In genomic region chr5:72159501-72159911, GRCh38 we compare ENCODE assay signal across 18 cellular contexts. TPM values are rescaled to one million over a fixed set of nuclear protein-coding genes. Genes with fewer than 3 reads are reported as not detected.
DNase-seq lines count a peak whose midpoint lies in the region; ATAC-seq and TF ChIP-seq lines count a peak whose summit lies in the region.
"Had no signal": no experiment of that assay in that cellular context is flagged by ENCODE, and none has a peak within 500 bp of the region (broad histone marks: within the 10 kb centered on the region; RNA-seq: fewer than 3 reads in every experiment).

No MANE protein-coding gene starts in this region.

- POLR2A ChIA-PET in activated CD4-positive, alpha-beta T cell treated with anti-CD3 and anti-CD28 coated beads for 36 hours (lab: Charles Lee): no interaction called here

- peak overlapping the region; percentile 31 for H3K27ac ChIP-seq in brain microvascular endothelial cell
- H3K27ac ChIP-seq in thoracic aorta: peak overlapping the region; percentile 77 to 97
- H3K27ac ChIP-seq in left lung: no peak overlapping the region

- H3K9me3 ChIP-seq in thoracic aorta (no peaks in the 10 kb centered on the region), left lung (no peaks in the 10 kb centered on the region)
- H3K9me3 ChIP-seq: testis had no signal

- H3K27me3 Mint-ChIP-seq in glutamatergic neuron (ENCODE audit: unreplicated experiment): peaks cover 30% of the 10 kb centered on the region
- H3K27me3 Mint-ChIP-seq in activated CD4-positive, alpha-beta T cell treated with anti-CD3 and anti-CD28 coated beads for 36 hours: peaks cover 22% of the 10 kb centered on the region

- H3K4me1 ChIP-seq in thoracic aorta (ENCODE audit: control insufficient read depth in 1 of 2, low read depth in 2 of 2) (peaks cover 40 to 100% of the 10 kb centered on the region in 2 donors), left lung (no peaks in the 10 kb centered on the region)

- no peak overlapping the region for H3K4me3 ChIP-seq in brain microvascular endothelial cell (ENCODE audit: low read depth, low read length)
- no peak overlapping the region for H3K4me3 ChIP-seq in thoracic aorta
- no peak overlapping the region for H3K4me3 ChIP-seq in left lung
- H3K4me3 ChIP-seq: GM12878, testis had no signal

- peaks cover 10% of the 10 kb centered on the region for H3K36me3 Mint-ChIP-seq in glutamatergic neuron (ENCODE audit: unreplicated experiment)
- H3K36me3 Mint-ChIP-seq in activated CD4-positive, alpha-beta T cell treated with anti-CD3 and anti-CD28 coated beads for 36 hours (ENCODE audit: low read depth): no peaks in the 10 kb centered on the region
- H3K36me3 Mint-ChIP-seq: immature natural killer cell; natural killer cell treated with Interleukin-12 subunit alpha and Interleukin-12 subunit beta and Interleukin-15 and Interleukin-18, amount 100 ng/mL, for 72 hours had no signal

- H3K4me3 Mint-ChIP-seq in glutamatergic neuron (ENCODE audit: unreplicated experiment): peak overlapping the region; percentile 65
- no peak overlapping the region for H3K4me3 Mint-ChIP-seq in activated CD4-positive, alpha-beta T cell treated with anti-CD3 and anti-CD28 coated beads for 36 hours
- H3K4me3 Mint-ChIP-seq: immature natural killer cell; natural killer cell treated with Interleukin-12 subunit alpha and Interleukin-12 subunit beta and Interleukin-15 and Interleukin-18, amount 100 ng/mL, for 72 hours had no signal

- TF ChIP-seq CTCF in brain microvascular endothelial cell (IDR thresholded peaks at IDR 0.05; ENCODE audit: low read depth, low read length, missing control alignments) (no peak), glutamatergic neuron (IDR thresholded peaks at IDR 0.05; ENCODE audit: partially characterized antibody, unreplicated experiment) (no peak), thoracic aorta (IDR thresholded peaks at IDR 0.05) (no peak), left lung (IDR thresholded peaks at IDR 0.05) (no peak)

- H3K4me1 Mint-ChIP-seq in glutamatergic neuron (ENCODE audit: low read depth, unreplicated experiment): peaks cover 80% of the 10 kb centered on the region
- H3K4me1 Mint-ChIP-seq in activated CD4-positive, alpha-beta T cell treated with anti-CD3 and anti-CD28 coated beads for 36 hours: no peaks in the 10 kb centered on the region
- H3K4me1 Mint-ChIP-seq: immature natural killer cell had no signal

- ATAC-seq in thoracic aorta (ENCODE audit: insufficient number of reproducible peaks, low FRiP score, low read depth): no peak
- no peak for ATAC-seq in left lung
- ATAC-seq in activated CD4-positive, alpha-beta T cell treated with anti-CD3 and anti-CD28 coated beads for 36 hours: no peak
- ATAC-seq: GM12878; natural killer cell treated with Interleukin-12 subunit alpha and Interleukin-12 subunit beta and Interleukin-15 and Interleukin-18, amount 100 ng/mL, for 72 hours had no signal

- peak overlapping the region; percentile 60 for H3K27ac Mint-ChIP-seq in glutamatergic neuron (ENCODE audit: unreplicated experiment)
- H3K27ac Mint-ChIP-seq in activated CD4-positive, alpha-beta T cell treated with anti-CD3 and anti-CD28 coated beads for 36 hours: no peak overlapping the region
- H3K27ac Mint-ChIP-seq: immature natural killer cell; natural killer cell treated with Interleukin-12 subunit alpha and Interleukin-12 subunit beta and Interleukin-15 and Interleukin-18, amount 100 ng/mL, for 72 hours had no signal

- CTCF ChIA-PET in activated CD4-positive, alpha-beta T cell treated with anti-CD3 and anti-CD28 coated beads for 36 hours (lab: Charles Lee): no interaction called here

- DNase-seq in NCI-H69 (lab: John Stamatoyannopoulos, UW) (peak; percentile 84), brain microvascular endothelial cell (no peak), glutamatergic neuron (no peak), thoracic aorta (ENCODE audit: low spot score) (no peak), left lung (no peak), D341Med (ENCODE audit: low spot score) (no peak), NCI-H187 (lab: John Stamatoyannopoulos, UW) (no peak)
- no peak for DNase-seq in activated CD4-positive, alpha-beta T cell treated with anti-CD3 and anti-CD28 coated beads for 36 hours
- DNase-seq: activated CD4-positive, alpha-beta T cell treated with anti-CD3 and anti-CD28 coated beads for 4 hours; activated gamma-delta T cell treated with Interleukin-2 at 50 U/mL for 16 hours; amygdala; GDM1; immature natural killer cell; T-helper 9 cell; testis had no signal

- in situ Hi-C loops in brain microvascular endothelial cell (cut with HindIII; ENCODE audit: low pct_ligation_motif_present, low sequenced_read_pairs): no loop called here

- H3K27me3 ChIP-seq in brain microvascular endothelial cell (replicated peaks): no peaks in the 10 kb centered on the region
- no peaks in the 10 kb centered on the region for H3K27me3 ChIP-seq in thoracic aorta (replicated peaks; ENCODE audit: insufficient read depth)
- H3K27me3 ChIP-seq in left lung: no peaks in the 10 kb centered on the region
- H3K27me3 ChIP-seq: testis had no signal

- H3K9me3 Mint-ChIP-seq in glutamatergic neuron (ENCODE audit: unreplicated experiment): peaks cover 25% of the 10 kb centered on the region
- H3K9me3 Mint-ChIP-seq in activated CD4-positive, alpha-beta T cell treated with anti-CD3 and anti-CD28 coated beads for 36 hours (ENCODE audit: low read depth): no peaks in the 10 kb centered on the region
- H3K9me3 Mint-ChIP-seq: immature natural killer cell; natural killer cell treated with Interleukin-12 subunit alpha and Interleukin-12 subunit beta and Interleukin-15 and Interleukin-18, amount 100 ng/mL, for 72 hours had no signal

- intact Hi-C loops in left lung (cut with DNase I): no loop called here
- intact Hi-C loops in activated CD4-positive, alpha-beta T cell treated with anti-CD3 and anti-CD28 coated beads for 36 hours (cut with DNase I, micrococcal nuclease): no loop called here

- H3K36me3 ChIP-seq in brain microvascular endothelial cell (replicated peaks) (peaks cover 2% of the 10 kb centered on the region), thoracic aorta (no peaks in the 10 kb centered on the region), left lung (no peaks in the 10 kb centered on the region)

RNA-seq across cellular contexts. Expression of gene MAP1B, which starts 52.2 kb away (rescaled TPM):
- total RNA-seq in glutamatergic neuron (ENCODE audit: unreplicated experiment) (2,530 TPM), thoracic aorta (1,000 to 10,000 TPM in 1 of 2 donors, 100 to 1,000 TPM in 1; 616 to 1,045 TPM), left lung (10 to 100 TPM; 53.0 to 62.6 TPM)
- under 1 TPM; 0.16 to 0.26 TPM for total RNA-seq in activated CD4-positive, alpha-beta T cell treated with anti-CD3 and anti-CD28 coated beads for 36 hours
- total RNA-seq: HT-29 had no signal

Comparison
In these comparisons a context has a peak if more than half of its experiments do, and no peak if none do; other contexts are left out.
1. H3K27ac ChIP-seq: peak in brain microvascular endothelial cell (single experiment) and thoracic aorta (2 of 2); none in left lung (0 of 2).
2. RNA of gene MAP1B, which starts 52.2 kb away (total RNA-seq): 2,530 TPM in glutamatergic neuron (single experiment), 616 to 1,045 TPM in thoracic aorta and 53.0 to 62.6 TPM in left lung; 0.16 to 0.26 TPM in activated CD4-positive, alpha-beta T cell treated with anti-CD3 and anti-CD28 coated beads for 36 hours; every median in the first group is over 10 times any median in the second.